8 cellular contexts compared by ENCODE assay signal in the genomic region with DNA sequence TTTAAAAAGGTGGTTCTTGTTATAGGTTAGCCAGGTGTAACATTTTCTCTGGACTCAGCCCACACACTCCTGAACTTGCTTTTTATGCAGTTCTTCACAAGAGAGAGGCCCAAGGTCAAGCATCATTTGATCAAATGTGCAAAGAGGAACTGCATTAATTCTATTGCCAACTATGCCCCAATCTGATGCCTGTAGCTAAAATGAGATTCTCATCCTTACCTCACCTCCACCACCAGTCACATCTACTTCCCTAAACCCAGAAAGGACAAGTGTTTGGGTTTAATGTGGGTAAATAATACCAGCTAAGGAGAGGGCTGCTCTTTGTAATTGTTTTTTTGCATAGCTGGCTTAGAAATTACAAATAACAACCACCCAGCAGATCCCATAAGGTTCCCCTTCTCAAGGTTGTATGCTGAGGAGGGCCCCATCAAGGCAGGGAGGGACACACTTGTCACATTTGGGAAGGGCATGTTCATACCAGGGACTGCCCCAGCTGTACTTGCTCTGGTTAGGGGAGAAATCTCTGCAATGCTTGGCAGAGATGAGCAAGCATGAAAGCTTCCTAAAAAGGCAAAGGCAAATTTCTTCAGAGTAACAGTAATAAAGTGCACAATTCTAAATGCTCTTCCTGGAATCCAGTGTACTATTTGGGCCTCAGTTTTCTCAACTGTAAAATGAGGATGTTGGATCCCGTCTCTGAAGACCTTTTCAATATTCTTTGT.
A peak's percentile ranks its signal among the peaks of the same experiment; 100 is the strongest.
DNase-seq lines count a peak whose midpoint lies in the region; ATAC-seq and TF ChIP-seq lines count a peak whose summit lies in the region.

No MANE protein-coding gene starts in this region.

- H3K9me3 ChIP-seq in esophagus squamous epithelium = no peaks in the 10 kb centered on the region

- H3K36me3 ChIP-seq in esophagus squamous epithelium = peaks cover 0 to 30% (median 0%) of the 10 kb centered on the region in 3 donors

- H3K27me3 ChIP-seq in esophagus squamous epithelium = no peaks in the 10 kb centered on the region

- no peak overlapping the region for H3K4me3 ChIP-seq in esophagus squamous epithelium

- ATAC-seq in activated CD4-positive, CD25-positive, alpha-beta regulatory T cell treated with anti-CD3 and anti-CD28 coated beads, Interleukin-2, amount 50 U/mL, for 24 hours = peak; percentile 48 to 52
- ATAC-seq in stimulated activated naive CD8-positive, alpha-beta T cell treated with anti-CD3 and anti-CD28 coated beads, Interleukin-15, Interleukin-2, amounts not matched to agents 100 U/mL and 50 U/mL, for 24 hours = peak; percentile 85

- intact Hi-C loops in esophagus squamous epithelium (cut with DNase I) = no loop called here

- WGBS in esophagus squamous epithelium, 2 donors = 40 to 58% methylated on average over 1 of the region's 1 CpG

- peaks cover 0 to 84% (median 44%) of the 10 kb centered on the region in 3 donors for H3K4me1 ChIP-seq in esophagus squamous epithelium

- peak overlapping the region in 3 of 4 donors; percentile 65 to 74 (median 72) for H3K27ac ChIP-seq in esophagus squamous epithelium

- no peak for TF ChIP-seq POLR2A in esophagus squamous epithelium (IDR thresholded peaks at IDR 0.05)

- TF ChIP-seq CTCF in esophagus squamous epithelium (IDR thresholded peaks at IDR 0.05) = no peak

- no peak for DNase-seq in activated CD4-positive, CD25-positive, alpha-beta regulatory T cell (lab: John Stamatoyannopoulos, UW)
- DNase-seq in OCI-M1 (lab: John Stamatoyannopoulos, UW) = peak; percentile 25
- no peak for DNase-seq in esophagus squamous epithelium (lab: John Stamatoyannopoulos, UW)
- peak; percentile 45 for DNase-seq in stimulated activated naive CD8-positive, alpha-beta T cell treated with anti-CD3 and anti-CD28 coated beads, Interleukin-15, Interleukin-2, amounts not matched to agents 100 U/mL and 50 U/mL, for 24 hours
- no peak for DNase-seq in stimulated activated naive CD4-positive, alpha-beta T cell treated with Interleukin-2 at 50 U/mL for 16 hours (lab: John Stamatoyannopoulos, UW)
- no peak for DNase-seq in HUDEP-2 (lab: John Stamatoyannopoulos, UW; ENCODE audit: unreplicated experiment in 76 of 76)
- no peak for DNase-seq in activated gamma-delta T cell treated with Interleukin-2 at 50 U/mL for 16 hours

Comparison
In these comparisons a context has a peak if more than half of its experiments do, and no peak if none do; other contexts are left out.
1. DNase-seq: peak in OCI-M1 (single experiment) and stimulated activated naive CD8-positive, alpha-beta T cell treated with anti-CD3 and anti-CD28 coated beads, Interleukin-15, Interleukin-2, amounts not matched to agents 100 U/mL and 50 U/mL, for 24 hours (single experiment); none in activated CD4-positive, CD25-positive, alpha-beta regulatory T cell (0 of 4), esophagus squamous epithelium (single experiment), stimulated activated naive CD4-positive, alpha-beta T cell treated with Interleukin-2 at 50 U/mL for 16 hours (single experiment), HUDEP-2 (0 of 76) and activated gamma-delta T cell treated with Interleukin-2 at 50 U/mL for 16 hours (single experiment).